Comparison of ENCODE assay signal across 7 cellular contexts in genomic region chr14:21308479-21309237, GRCh38.
A peak's percentile ranks its signal among the peaks of the same experiment; 100 is the strongest.
DNase-seq lines count a peak whose midpoint lies in the region; ATAC-seq and TF ChIP-seq lines count a peak whose summit lies in the region.

No MANE protein-coding gene starts in this region.

- peaks cover 4 to 6% of the 10 kb centered on the region in 2 donors for H3K4me1 ChIP-seq in muscle layer of duodenum (ENCODE audit: control insufficient read depth in 1 of 2, insufficient read depth in 2 of 2, low read length in 2 of 2)

- peak; percentile 78 for TF ChIP-seq POLR2A in erythroblast (IDR thresholded peaks at IDR 0.05; ENCODE audit: low read length)

- DNase-seq in NCI-H526 treated with DMSO at 0.1 percent for 48 hours (lab: John Stamatoyannopoulos, UW) (peak; percentile 97), activated T-cell treated with anti-CD3 and anti-CD28 coated beads for 24 hours (ENCODE audit: low read depth) (peak; percentile 75), erythroblast (lab: John Stamatoyannopoulos, UW) (peak; percentile 84 to 92)
- DNase-seq in stimulated activated CD8-positive, alpha-beta memory T cell treated with anti-CD3 and anti-CD28 coated beads, Interleukin-7, amount 100 ng/mL, for 1 hour (ENCODE audit: low read depth in 2 of 2): peak; percentile 32 to 41

- H3K36me3 ChIP-seq in muscle layer of duodenum (ENCODE audit: control insufficient read depth in 1 of 2, insufficient read depth in 2 of 2, low read length in 2 of 2): no peaks in the 10 kb centered on the region

- peak overlapping the region; percentile 21 to 66 for H3K4me3 ChIP-seq in muscle layer of duodenum (ENCODE audit: low read depth in 1 of 2, low read length in 2 of 2)

- peak overlapping the region; percentile 58 for H3K27ac ChIP-seq in muscle layer of duodenum (ENCODE audit: low read length)

- no peaks in the 10 kb centered on the region for H3K9me3 ChIP-seq in muscle layer of duodenum (ENCODE audit: control insufficient read depth in 1 of 2, low read length in 2 of 2)

- no peaks in the 10 kb centered on the region for H3K27me3 ChIP-seq in muscle layer of duodenum (ENCODE audit: low read depth, low read length)

- ATAC-seq in GM18909 (IDR thresholded peaks at IDR 0.05; ENCODE audit: poor library complexity, unreplicated experiment): peak; percentile 88
- ATAC-seq in HG03135 (IDR thresholded peaks at IDR 0.05; ENCODE audit: unreplicated experiment): peak; percentile 83

Comparison
In these comparisons a context has a peak if more than half of its experiments do, and no peak if none do; other contexts are left out.
1. Peak in every context shown above with its lines: DNase-seq, ATAC-seq, H3K4me3 ChIP-seq and H3K27ac ChIP-seq.
2. DNase-seq: peak in every context shown above with its lines; median percentile 97 in NCI-H526 treated with DMSO at 0.1 percent for 48 hours; 88 in erythroblast; 75 in activated T-cell treated with anti-CD3 and anti-CD28 coated beads for 24 hours; 36 in stimulated activated CD8-positive, alpha-beta memory T cell treated with anti-CD3 and anti-CD28 coated beads, Interleukin-7, amount 100 ng/mL, for 1 hour.